ENCODE assay signal across 1 cellular context in genomic region chr16:81450783-81451491, GRCh38.
TF ChIP-seq lines count a peak whose summit lies in the region.

No MANE protein-coding gene starts in this region.

TF ChIP-seq in HCT116, 20 proteins besides CTCF, POLR2A, EP300 and RAD21 (continued from another document):
- no peak for TF ChIP-seq YY1 (IDR thresholded peaks at IDR 0.05; ENCODE audit: extremely low read depth, insufficient replicate concordance, low read depth, low read length)
- TF ChIP-seq CEBPB (IDR thresholded peaks at IDR 0.05; ENCODE audit: low read depth), result no peak
- no peak for TF ChIP-seq EGR1 (IDR thresholded peaks at IDR 0.05; ENCODE audit: low read depth)
- no peak for TF ChIP-seq ZNF274 (IDR thresholded peaks at IDR 0.05; ENCODE audit: low read depth, low read length)
- no peak for TF ChIP-seq JUND (IDR thresholded peaks at IDR 0.05)
- no peak for TF ChIP-seq SIN3A (IDR thresholded peaks at IDR 0.05; ENCODE audit: low read depth)
- TF ChIP-seq CBX3 (IDR thresholded peaks at IDR 0.05; ENCODE audit: low read depth), result no peak
- TF ChIP-seq SRF (IDR thresholded peaks at IDR 0.05; ENCODE audit: low read depth), result no peak
- TF ChIP-seq FOSL1 (IDR thresholded peaks at IDR 0.05; ENCODE audit: low read depth), result no peak
- TF ChIP-seq SP1 (IDR thresholded peaks at IDR 0.05; ENCODE audit: low read depth), result no peak
- no peak for TF ChIP-seq ZBTB33 (IDR thresholded peaks at IDR 0.05; ENCODE audit: extremely low read depth, insufficient replicate concordance, low read length)
- TF ChIP-seq MAX (IDR thresholded peaks at IDR 0.05), result no peak
- TF ChIP-seq ELF1 (IDR thresholded peaks at IDR 0.05; ENCODE audit: borderline replicate concordance, low read depth), result no peak
- TF ChIP-seq EZH2phosphoT487 (IDR thresholded peaks at IDR 0.05; ENCODE audit: borderline replicate concordance), result no peak
- no peak for TF ChIP-seq POLR2AphosphoS5 (IDR thresholded peaks at IDR 0.05; ENCODE audit: low read depth, low read length)
